In the genomic region with DNA sequence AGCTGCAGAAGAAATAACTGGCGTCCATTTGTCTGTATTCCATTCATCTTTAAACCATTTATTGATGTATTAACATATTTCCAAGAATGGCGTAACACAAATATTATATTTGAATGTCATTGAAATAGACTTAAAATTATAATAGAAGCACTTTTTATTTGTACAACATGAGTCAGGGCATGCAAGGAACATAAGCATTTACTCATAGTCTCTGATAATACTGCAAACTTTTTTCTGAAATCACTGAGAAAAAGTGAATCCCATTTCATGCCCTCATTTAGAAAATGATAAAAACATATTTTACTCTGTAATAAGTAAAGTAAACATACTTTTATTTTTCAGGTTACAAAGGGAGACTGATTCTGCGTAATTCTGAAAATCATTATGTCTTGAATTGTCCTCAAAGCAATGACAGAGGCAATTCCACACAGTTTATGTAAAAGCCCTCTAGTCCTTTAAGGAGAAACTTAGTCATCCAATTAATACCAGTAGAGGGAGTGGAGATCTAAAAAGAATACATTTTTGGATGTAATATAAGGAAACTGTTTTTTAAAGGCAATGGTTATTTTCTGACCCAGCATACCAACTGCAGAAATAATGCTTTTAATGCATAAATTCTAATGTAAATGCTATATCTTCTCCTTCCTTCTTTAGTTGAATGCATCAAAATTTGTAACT, we compare ENCODE assay signal across 18 cellular contexts. TPM values are rescaled to one million over a fixed set of nuclear protein-coding genes. Genes with fewer than 3 reads are reported as not detected.
DNase-seq lines count a peak whose midpoint lies in the region; ATAC-seq and TF ChIP-seq lines count a peak whose summit lies in the region.
"Had no signal": no experiment of that assay in that cellular context is flagged by ENCODE, and none has a peak within 500 bp of the region (broad histone marks: within the 10 kb centered on the region; RNA-seq: fewer than 3 reads in every experiment).

No MANE protein-coding gene starts in this region.

- no peaks in the 10 kb centered on the region for H3K27me3 Mint-ChIP-seq in neural crest cell (ENCODE audit: low read depth)
- H3K27me3 Mint-ChIP-seq in naive thymus-derived CD8-positive, alpha-beta T cell: no peaks in the 10 kb centered on the region
- H3K27me3 Mint-ChIP-seq: type B pancreatic cell had no signal

- CTCF ChIA-PET in GM10248 (lab: Yijun Ruan, JAX): no interaction called here

- H3K4me1 Mint-ChIP-seq in neural crest cell: peaks cover 23% of the 10 kb centered on the region
- no peaks in the 10 kb centered on the region for H3K4me1 Mint-ChIP-seq in naive thymus-derived CD8-positive, alpha-beta T cell
- H3K4me1 Mint-ChIP-seq: stimulated activated effector memory CD8-positive, alpha-beta T cell treated with anti-CD3 and anti-CD28 coated beads, Interleukin-12 subunit alpha, Interleukin-12 subunit beta, amount 100 ng/mL, for 72 hours had no signal

- peak; percentile 26 for DNase-seq in EH (ENCODE audit: low read depth)
- DNase-seq in RPMI7951 (ENCODE audit: low read depth): peak; percentile 15
- peak; percentile 14 for DNase-seq in epithelial cell of esophagus (ENCODE audit: low read depth)
- DNase-seq in neural crest cell (ENCODE audit: low read depth, low spot score): no peak
- no peak for DNase-seq in GM10248 (ENCODE audit: extremely low spot score)
- no peak for DNase-seq in activated gamma-delta T cell treated with Interleukin-2 at 50 U/mL for 16 hours
- DNase-seq in naive thymus-derived CD8-positive, alpha-beta T cell: no peak
- no peak for DNase-seq in NOMO-1 (lab: John Stamatoyannopoulos, UW; ENCODE audit: unreplicated experiment in 2 of 2)
- DNase-seq: activated effector memory CD4-positive, alpha-beta T cell treated with Interleukin-2 at 50 U/mL for 16 hours; C1 segment of cervical spinal cord; DND-41; gastrocnemius medialis; NCI-H1092 treated with DMSO at 0.1 percent for 48 hours; spleen had no signal

- H3K9me3 Mint-ChIP-seq in neural crest cell: no peaks in the 10 kb centered on the region
- H3K9me3 Mint-ChIP-seq in naive thymus-derived CD8-positive, alpha-beta T cell: peaks cover 0 to 25% (median 2%) of the 10 kb centered on the region in 9 donors
- H3K9me3 Mint-ChIP-seq: type B pancreatic cell, WTC11 had no signal

- ATAC-seq in naive thymus-derived CD8-positive, alpha-beta T cell: no peak
- ATAC-seq: gastrocnemius medialis; stimulated activated effector memory CD8-positive, alpha-beta T cell treated with anti-CD3 and anti-CD28 coated beads, Interleukin-12 subunit alpha, Interleukin-12 subunit beta, amount 100 ng/mL, for 72 hours; WTC11 had no signal

- H3K27ac Mint-ChIP-seq in neural crest cell (ENCODE audit: unreplicated experiment): no peak overlapping the region
- no peak overlapping the region for H3K27ac Mint-ChIP-seq in naive thymus-derived CD8-positive, alpha-beta T cell
- H3K27ac Mint-ChIP-seq: stimulated activated effector memory CD8-positive, alpha-beta T cell treated with anti-CD3 and anti-CD28 coated beads, Interleukin-12 subunit alpha, Interleukin-12 subunit beta, amount 100 ng/mL, for 72 hours; type B pancreatic cell; WTC11 had no signal

- no peak overlapping the region for H3K4me3 ChIP-seq in epithelial cell of esophagus (ENCODE audit: low read length)
- H3K4me3 ChIP-seq: gastrocnemius medialis, spleen had no signal

- POLR2A ChIA-PET in GM10248 (lab: Yijun Ruan, JAX): no interaction called here
- POLR2A ChIA-PET in naive thymus-derived CD8-positive, alpha-beta T cell (lab: Charles Lee): no interaction called here

- TF ChIP-seq CTCF in epithelial cell of esophagus (IDR thresholded peaks at IDR 0.05; ENCODE audit: insufficient read depth, low read depth, low read length, missing control alignments) (no peak), neural crest cell (conservative IDR thresholded peaks at IDR 0.05) (peak; percentile 27), GM10248 (IDR thresholded peaks at IDR 0.05; ENCODE audit: control extremely low read depth, extremely low read depth, low read depth, missing control alignments) (no peak)

- H3K36me3 Mint-ChIP-seq in neural crest cell (ENCODE audit: low read depth): no peaks in the 10 kb centered on the region
- H3K36me3 Mint-ChIP-seq in naive thymus-derived CD8-positive, alpha-beta T cell: no peaks in the 10 kb centered on the region
- H3K36me3 Mint-ChIP-seq: stimulated activated effector memory CD8-positive, alpha-beta T cell treated with anti-CD3 and anti-CD28 coated beads, Interleukin-12 subunit alpha, Interleukin-12 subunit beta, amount 100 ng/mL, for 72 hours; type B pancreatic cell; WTC11 had no signal

- no peak overlapping the region for H3K4me3 Mint-ChIP-seq in neural crest cell
- no peak overlapping the region for H3K4me3 Mint-ChIP-seq in naive thymus-derived CD8-positive, alpha-beta T cell
- H3K4me3 Mint-ChIP-seq: stimulated activated effector memory CD8-positive, alpha-beta T cell treated with anti-CD3 and anti-CD28 coated beads, Interleukin-12 subunit alpha, Interleukin-12 subunit beta, amount 100 ng/mL, for 72 hours; type B pancreatic cell; WTC11 had no signal

RNA-seq across cellular contexts. Expression of gene AGMO, which starts 58.1 kb away (rescaled TPM):
- total RNA-seq in RPMI7951 (2014; rRNA removed; shearing (Covaris generic)): 1.1 and 1.4 TPM in 2 replicates
- 0.51 and 1.0 TPM in 2 replicates for total RNA-seq in neural crest cell
- total RNA-seq in naive thymus-derived CD8-positive, alpha-beta T cell: not detected
- not detected for polyA plus RNA-seq in naive thymus-derived CD8-positive, alpha-beta T cell
- total RNA-seq: spleen; T-helper 1 cell treated with Interleukin-12 subunit alpha and Interleukin-12 subunit beta and Interleukin-4 antibody, amounts not matched to agents 30 ng/mL and 1 ng/mL, for 36 hours had no signal

Comparison
In these comparisons a context has a peak if more than half of its experiments do, and no peak if none do; other contexts are left out.
1. DNase-seq: peak in EH (single experiment), RPMI7951 (single experiment) and epithelial cell of esophagus (single experiment); none in neural crest cell (single experiment), GM10248 (single experiment), activated gamma-delta T cell treated with Interleukin-2 at 50 U/mL for 16 hours (single experiment), naive thymus-derived CD8-positive, alpha-beta T cell (0 of 10) and NOMO-1 (0 of 2).